9 cellular contexts compared by ENCODE assay signal in the genomic region with DNA sequence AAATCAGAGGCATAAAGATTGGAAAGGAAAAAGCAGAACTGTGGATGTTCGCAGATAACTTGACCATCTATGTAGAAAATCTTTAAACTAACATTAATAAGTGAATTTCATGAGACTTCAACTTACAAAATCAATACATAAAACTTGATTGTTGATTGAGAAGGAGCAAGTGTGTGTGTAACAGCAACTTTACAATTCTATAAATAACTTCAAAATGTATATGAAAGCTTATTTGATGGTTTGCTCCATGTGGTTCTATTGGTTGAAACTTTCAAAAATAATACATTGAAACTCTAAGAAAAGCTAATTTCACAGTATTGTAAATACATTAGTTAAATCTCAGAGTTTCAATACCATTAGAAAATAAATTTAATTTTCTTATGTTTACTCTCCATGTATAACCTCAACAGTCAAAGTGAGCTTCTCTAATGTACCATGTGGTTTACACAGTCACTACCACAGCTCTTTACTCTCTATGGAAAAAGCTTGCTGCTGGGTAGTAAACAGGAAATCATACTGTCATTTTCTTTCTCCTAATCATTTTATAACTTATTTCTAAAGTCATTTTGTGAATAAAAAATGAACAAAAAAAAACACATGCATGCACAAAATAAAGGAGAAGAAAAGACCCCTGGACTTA. TPM values are rescaled to one million over a fixed set of nuclear protein-coding genes. Genes with fewer than 3 reads are reported as not detected.
DNase-seq lines count a peak whose midpoint lies in the region; ATAC-seq and TF ChIP-seq lines count a peak whose summit lies in the region.
"Had no signal": no experiment of that assay in that cellular context is flagged by ENCODE, and none has a peak within 500 bp of the region (broad histone marks: within the 10 kb centered on the region; RNA-seq: fewer than 3 reads in every experiment).

No MANE protein-coding gene starts in this region.

- peak; percentile 85 for ATAC-seq in GM18505 (IDR thresholded peaks at IDR 0.05; ENCODE audit: unreplicated experiment)
- peak; percentile 71 for ATAC-seq in GM21528 (IDR thresholded peaks at IDR 0.05; ENCODE audit: low FRiP score, unreplicated experiment)
- peak; percentile 80 for ATAC-seq in HG03354 (IDR thresholded peaks at IDR 0.05; ENCODE audit: poor library complexity, severe bottlenecking, unreplicated experiment)
- peak; percentile 95 for ATAC-seq in effector memory CD8-positive, alpha-beta T cell (replicated peaks)
- ATAC-seq in psoas muscle, result no peak

- H3K4me1 ChIP-seq in psoas muscle, result no peaks in the 10 kb centered on the region

- 98 to 100% (median 99%) methylated on average over 1 of the region's 1 CpG for WGBS in psoas muscle, 3 donors

- peak overlapping the region; percentile 59 to 80 for H3K27ac Mint-ChIP-seq in effector memory CD8-positive, alpha-beta T cell

- H3K9me3 Mint-ChIP-seq in effector memory CD8-positive, alpha-beta T cell, result peaks cover 0 to 9% of the 10 kb centered on the region in 2 donors

- H3K4me1 Mint-ChIP-seq in effector memory CD8-positive, alpha-beta T cell (ENCODE audit: low read depth in 2 of 2), result peaks cover 22 to 39% of the 10 kb centered on the region in 2 donors

- peaks cover 10% of the 10 kb centered on the region for H3K36me3 Mint-ChIP-seq in effector memory CD8-positive, alpha-beta T cell (ENCODE audit: insufficient read depth)

- no peak overlapping the region for H3K4me3 ChIP-seq in psoas muscle
- H3K4me3 ChIP-seq: dorsolateral prefrontal cortex had no signal

- H3K9me3 ChIP-seq in psoas muscle, result no peaks in the 10 kb centered on the region

- H3K36me3 ChIP-seq in psoas muscle (ENCODE audit: insufficient read depth in 1 of 2, low read depth in 1 of 2), result no peaks in the 10 kb centered on the region

- DNase-seq in effector memory CD8-positive, alpha-beta T cell, result no peak
- no peak for DNase-seq in NAMALWA (ENCODE audit: low spot score)
- no peak for DNase-seq in NCI-H345 treated with DMSO at 0.1 percent for 48 hours (lab: John Stamatoyannopoulos, UW; ENCODE audit: unreplicated experiment)
- no peak for DNase-seq in psoas muscle
- no peak for DNase-seq in NCI-H2171 (lab: John Stamatoyannopoulos, UW)
- DNase-seq: dorsolateral prefrontal cortex had no signal

- TF ChIP-seq CTCF in psoas muscle (IDR thresholded peaks at IDR 0.05), result no peak

- no peak for TF ChIP-seq POLR2A in GM18505 (IDR thresholded peaks at IDR 0.05; ENCODE audit: borderline replicate concordance, extremely low read depth, insufficient read depth, insufficient read length)

- no peaks in the 10 kb centered on the region for H3K27me3 Mint-ChIP-seq in effector memory CD8-positive, alpha-beta T cell

- no peaks in the 10 kb centered on the region for H3K27me3 ChIP-seq in psoas muscle (ENCODE audit: insufficient read depth in 3 of 3, low read length in 2 of 3)
- H3K27me3 ChIP-seq: dorsolateral prefrontal cortex had no signal

- intact Hi-C loops in psoas muscle (cut with DNase I), result no loop called here

- no peak overlapping the region for H3K27ac ChIP-seq in psoas muscle
- H3K27ac ChIP-seq: dorsolateral prefrontal cortex had no signal

- peak overlapping the region; percentile 36 to 63 for H3K4me3 Mint-ChIP-seq in effector memory CD8-positive, alpha-beta T cell

RNA-seq across cellular contexts. Expression of a gene that starts 12.0 kb away (rescaled TPM):
- 10 to 100 TPM in 3 of 4 donors, 1 to 10 TPM in 1; 9.8 to 25.1 (median 14.1) TPM for total RNA-seq in psoas muscle
- 1 to 10 TPM; 3.3 to 3.7 (median 3.5) TPM for polyA plus RNA-seq in psoas muscle

Comparison
In these comparisons a context has a peak if more than half of its experiments do, and no peak if none do; other contexts are left out.
1. ATAC-seq: peak in GM18505 (single experiment), GM21528 (single experiment), HG03354 (single experiment) and effector memory CD8-positive, alpha-beta T cell (single experiment); none in psoas muscle (0 of 4).